Comparison of ENCODE assay signal across 33 cellular contexts in the genomic region with DNA sequence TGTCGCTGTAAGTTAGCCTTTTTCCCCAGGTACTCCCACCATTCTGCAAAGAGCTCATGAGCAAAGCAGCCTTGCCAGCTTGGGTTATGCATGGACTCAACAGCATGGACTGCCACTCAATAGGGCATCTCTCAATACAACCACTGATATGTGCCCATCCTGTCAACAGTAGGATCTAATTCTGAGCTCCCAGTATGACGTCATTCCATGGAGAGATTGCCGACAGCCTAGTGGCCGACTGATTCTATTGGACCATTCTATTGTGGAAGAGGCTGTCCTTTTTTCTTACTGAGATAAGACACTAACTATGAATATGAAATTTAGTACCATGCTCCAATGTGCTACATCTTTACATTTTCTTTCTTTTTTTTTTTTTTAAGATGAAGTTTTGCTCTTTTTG.
"Had no signal": no experiment of that assay in that cellular context is flagged by ENCODE, and none has a peak within 500 bp of the region (broad histone marks: within the 10 kb centered on the region; RNA-seq: fewer than 3 reads in every experiment).

No MANE protein-coding gene starts in this region.

- H3K27me3 ChIP-seq: adrenal gland, ascending aorta, body of pancreas, brain microvascular endothelial cell, breast epithelium, cardiac muscle cell had no signal

- H3K4me3 ChIP-seq: adrenal gland, ascending aorta, body of pancreas, breast epithelium, cardiac muscle cell had no signal

- ATAC-seq: activated naive CD4-positive, alpha-beta T cell treated with anti-CD3 and anti-CD28 coated beads, Interleukin-2, amount 50 U/mL, for 72 hours; activated naive CD8-positive, alpha-beta T cell treated with anti-CD3 and anti-CD28 coated beads, Interleukin-2, amount 50 U/mL, for 24 hours; activated T-cell treated with anti-CD3 and anti-CD28 coated beads, Interleukin-2, amount 50 U/mL, for 4 hours; activated T-cell treated with anti-CD3 and anti-CD28 coated beads, Interleukin-2, amount 50 U/mL, for 72 hours; activated T-helper 17 cell treated with anti-CD3 and anti-CD28 coated beads, Interleukin-2, amount 50 U/mL, for 72 hours; body of pancreas had no signal

- DNase-seq: activated effector memory CD4-positive, alpha-beta T cell treated with anti-CD3 and anti-CD28 coated beads, Interleukin-2, amount 50 U/mL, for 16 hours; activated effector memory CD4-positive, alpha-beta T cell treated with Interleukin-2 at 50 U/mL for 16 hours; activated gamma-delta T cell; activated gamma-delta T cell treated with Interleukin-2 at 50 U/mL for 16 hours; activated naive CD4-positive, alpha-beta T cell; activated naive CD4-positive, alpha-beta T cell treated with anti-CD3 and anti-CD28 coated beads for 36 hours; activated naive CD4-positive, alpha-beta T cell treated with anti-CD3 and anti-CD28 coated beads, Interleukin-2, amount 10 ng/mL, durations not matched to agents 7 days and 5 days; activated naive CD4-positive, alpha-beta T cell treated with anti-CD3 and anti-CD28 coated beads, Interleukin-2, amount 50 U/mL, for 16 hours; activated naive CD4-positive, alpha-beta T cell treated with Interleukin-2 at 50 U/mL for 16 hours; activated naive CD8-positive, alpha-beta T cell treated with anti-CD3 and anti-CD28 coated beads for 36 hours; activated naive CD8-positive, alpha-beta T cell treated with anti-CD3 and anti-CD28 coated beads, Interleukin-2, amount 10 ng/mL, durations not matched to agents 7 days and 5 days; activated naive CD8-positive, alpha-beta T cell treated with anti-CD3 and anti-CD28 coated beads, Interleukin-2, amount 50 U/mL, for 24 hours; activated T-cell treated with anti-CD3 and anti-CD28 coated beads, Interleukin-2, amount 50 U/mL, for 24 hours; activated T-cell treated with anti-CD3 and anti-CD28 coated beads, Interleukin-2, amount 50 U/mL, for 4 hours; activated T-cell treated with anti-CD3 and anti-CD28 coated beads, Interleukin-2, amount 50 U/mL, for 48 hours; activated T-cell treated with anti-CD3 and anti-CD28 coated beads, Interleukin-2, amount 50 U/mL, for 72 hours; adrenal gland; amniotic stem cell; amygdala; anterior cingulate cortex; aorta; body of pancreas; brain microvascular endothelial cell; caudate nucleus; central memory CD4-positive, alpha-beta T cell; cerebellar nuclear complex had no signal

- FAIRE-seq: astrocyte, bronchial epithelial cell had no signal

- H3K36me3 ChIP-seq: adrenal gland, ascending aorta, brain microvascular endothelial cell, breast epithelium, cardiac muscle cell had no signal

- H3K9me3 ChIP-seq: adrenal gland, ascending aorta, body of pancreas, breast epithelium had no signal

- H3K27ac ChIP-seq: adrenal gland, ascending aorta, body of pancreas, brain microvascular endothelial cell, breast epithelium, cardiac muscle cell had no signal

- H3K4me1 ChIP-seq: adrenal gland, ascending aorta, body of pancreas, breast epithelium had no signal
